Comparison of ENCODE assay signal across 8 cellular contexts in the genomic region with DNA sequence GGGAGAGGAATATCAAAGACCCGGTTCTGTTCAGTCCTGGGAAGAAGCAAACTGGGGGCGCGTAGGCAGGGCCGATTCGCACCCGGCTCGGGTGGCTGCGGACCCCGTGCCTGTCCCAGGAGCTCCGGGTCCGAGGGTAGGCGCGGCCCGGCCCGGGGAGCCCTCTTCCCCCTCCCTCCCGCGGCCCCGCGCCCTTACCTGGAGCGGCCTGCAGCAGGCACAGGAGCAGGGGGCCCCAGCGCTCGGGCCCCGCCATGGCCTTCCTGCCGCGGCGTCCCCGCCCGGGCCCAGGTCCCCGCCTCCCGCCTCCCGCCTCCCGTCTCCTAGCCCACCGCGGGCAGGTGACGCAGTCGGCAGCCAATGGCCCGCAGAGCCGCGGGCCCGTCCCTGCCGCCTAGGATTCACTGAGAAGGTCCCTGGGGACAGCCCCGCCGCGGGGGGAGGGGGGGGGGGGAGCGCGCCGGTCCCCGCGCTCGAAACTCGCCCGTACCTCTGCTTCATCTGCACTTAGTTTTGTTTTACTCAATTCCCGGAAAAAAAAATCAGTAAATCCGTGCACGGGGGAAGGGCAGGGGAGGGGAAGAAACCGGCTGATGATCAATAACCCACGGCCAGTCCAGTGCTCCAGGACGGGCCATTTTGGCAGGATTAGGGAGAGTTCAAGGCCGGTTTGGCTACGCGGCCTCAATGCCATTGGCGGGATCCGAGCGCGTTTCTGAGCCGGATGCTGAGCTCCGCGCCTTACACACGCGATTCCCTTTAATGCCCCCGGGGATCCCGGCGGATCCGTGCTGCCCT. TPM values are rescaled to one million over a fixed set of nuclear protein-coding genes. Genes with fewer than 3 reads are reported as not detected.
DNase-seq lines count a peak whose midpoint lies in the region; ATAC-seq, FAIRE-seq and TF ChIP-seq lines count a peak whose summit lies in the region.

A gene (minus strand): TSS at position 297 of the 798 bp plus-strand sequence. CDS start 41 bp downstream, at position 256.

- H3K27ac ChIP-seq in BLaER1 treated with 17β-estradiol and CSF1 and Interleukin-3, amounts not matched to agents 10 nM and 100 nM: peak within 1 kb of the TSS; percentile 55 to 97 (median 95); a peak in 21 of 22 replicates
- H3K27ac ChIP-seq in cardiac muscle cell: peak within 1 kb of the TSS; percentile 10
- H3K27ac ChIP-seq in psoas muscle: peak within 1 kb of the TSS; percentile 75

- FAIRE-seq in urothelium cell line (lab: Jason Lieb, UNC): no peak

- H3K4me2 ChIP-seq in BLaER1 treated with 17β-estradiol and CSF1 and Interleukin-3, amounts not matched to agents 10 nM and 100 nM: peak within 1 kb of the TSS; percentile 83 to 98 (median 94)

- peaks cover 0 to 9% (median 7%) of the 10 kb centered on the region in 11 experiments; a peak in 13 of 22 replicates for H3K9me3 ChIP-seq in BLaER1 treated with 17β-estradiol and CSF1 and Interleukin-3, amounts not matched to agents 10 nM and 100 nM (replicated peaks in 1 of 11)
- H3K9me3 ChIP-seq in NT2/D1 (ENCODE audit: insufficient read depth, low read length) (no peaks in the 10 kb centered on the region), cardiac muscle cell (ENCODE audit: low read depth) (no peaks in the 10 kb centered on the region), psoas muscle (no peaks in the 10 kb centered on the region)

- H3K27me3 ChIP-seq in BLaER1 treated with 17β-estradiol and CSF1 and Interleukin-3, amounts not matched to agents 10 nM and 100 nM: peaks cover 14 to 32% (median 26%) of the 10 kb centered on the region in 11 experiments; a peak in 20 of 22 replicates
- H3K27me3 ChIP-seq in NT2/D1 (ENCODE audit: insufficient read depth, insufficient read length) (peaks cover 2% of the 10 kb centered on the region), cardiac muscle cell (no peaks in the 10 kb centered on the region), psoas muscle (ENCODE audit: insufficient read depth in 3 of 3, low read length in 2 of 3) (no peaks in the 10 kb centered on the region)

- H3K36me3 ChIP-seq in BLaER1 treated with 17β-estradiol and CSF1 and Interleukin-3, amounts not matched to agents 10 nM and 100 nM: peaks cover 0 to 30% (median 0%) of the 10 kb centered on the region in 11 experiments; a peak in 6 of 22 replicates
- no peaks in the 10 kb centered on the region for H3K36me3 ChIP-seq in NT2/D1 (ENCODE audit: insufficient read depth, insufficient read length, low read length)
- H3K36me3 ChIP-seq in cardiac muscle cell: no peaks in the 10 kb centered on the region
- H3K36me3 ChIP-seq in psoas muscle (ENCODE audit: insufficient read depth in 1 of 2, low read depth in 1 of 2): no peaks in the 10 kb centered on the region

- peak; percentile 72 to 91 (median 83) for ATAC-seq in psoas muscle

- H3K4me1 ChIP-seq in BLaER1 treated with 17β-estradiol and CSF1 and Interleukin-3, amounts not matched to agents 10 nM and 100 nM: peaks cover 52 to 88% (median 78%) of the 10 kb centered on the region in 10 experiments
- H3K4me1 ChIP-seq in NT2/D1 (ENCODE audit: insufficient read depth, insufficient read length) (peaks cover 12% of the 10 kb centered on the region), cardiac muscle cell (ENCODE audit: low read depth) (no peaks in the 10 kb centered on the region), psoas muscle (peaks cover 7% of the 10 kb centered on the region)

- no peak for DNase-seq in HFF-Myc (ENCODE audit: extremely low read depth, low read depth)
- peak; percentile 47 for DNase-seq in NT2/D1 (ENCODE audit: low read depth, low spot score)
- peak; percentile 57 for DNase-seq in activated gamma-delta T cell treated with Interleukin-2 at 50 U/mL for 16 hours
- peak; percentile 26 to 83 for DNase-seq in cardiac muscle cell (ENCODE audit: low read depth in 1 of 2, low spot score in 1 of 2)
- peak; percentile 41 to 78 for DNase-seq in psoas muscle
- peak; percentile 78 for DNase-seq in urothelium cell line (ENCODE audit: low spot score)
- DNase-seq in SK-N-DZ (ENCODE audit: low spot score): no peak

- H3K4me3 ChIP-seq in BLaER1 treated with 17β-estradiol and CSF1 and Interleukin-3, amounts not matched to agents 10 nM and 100 nM: peak within 1 kb of the TSS; percentile 56 to 81 (median 72)
- H3K4me3 ChIP-seq in HFF-Myc (replicated peaks; ENCODE audit: low read depth, low read length): peak within 1 kb of the TSS; percentile 34
- peak within 1 kb of the TSS; percentile 50 for H3K4me3 ChIP-seq in NT2/D1 (ENCODE audit: insufficient read length, low read depth)
- peak within 1 kb of the TSS; percentile 54 for H3K4me3 ChIP-seq in cardiac muscle cell
- H3K4me3 ChIP-seq in psoas muscle: peak within 1 kb of the TSS; percentile 77

- 2 to 3% (median 3%) methylated on average over 47 to 74 of the region's 74 CpGs for WGBS in psoas muscle, 3 donors

- TF ChIP-seq CTCF in HFF-Myc (IDR thresholded peaks at IDR 0.05; ENCODE audit: low read depth, low read length, missing control alignments) (no peak), cardiac muscle cell (IDR thresholded peaks at IDR 0.05; ENCODE audit: low read depth, low read length) (no peak), psoas muscle (IDR thresholded peaks at IDR 0.05) (no peak)

- H3K9ac ChIP-seq in BLaER1 treated with 17β-estradiol and CSF1 and Interleukin-3, amounts not matched to agents 10 nM and 100 nM: peak within 1 kb of the TSS; percentile 82 to 94 (median 90)
- H3K9ac ChIP-seq in NT2/D1 (ENCODE audit: insufficient read length, low read depth): peak within 1 kb of the TSS; percentile 80

- H4K20me1 ChIP-seq in BLaER1 treated with 17β-estradiol and CSF1 and Interleukin-3, amounts not matched to agents 10 nM and 100 nM: peaks cover 0 to 8% (median 0%) of the 10 kb centered on the region in 11 experiments; a peak in 2 of 22 replicates

- intact Hi-C loops in psoas muscle (cut with DNase I): no loop called here

RNA-seq across cellular contexts. Expression of the gene that starts here (rescaled TPM):
- 3.5 and 3.9 TPM in 2 replicates for total RNA-seq in cardiac muscle cell
- polyA plus RNA-seq in cardiac muscle cell: 9.4 and 15.2 TPM in 2 replicates
- total RNA-seq in psoas muscle: 1 to 10 TPM; 1.1 to 3.9 (median 2.1) TPM
- polyA plus RNA-seq in psoas muscle: 1 to 10 TPM in 2 of 3 donors, under 1 TPM in 1; 0.05 to 2.0 (median 1.9) TPM
- polyA plus RNA-seq in SK-N-DZ (2014; cell fraction: cytosol; rRNA removed): not detected in 2 replicates
- 0.05 TPM in 1 of 2 replicates, not detected in the other for polyA plus RNA-seq in SK-N-DZ (2014; cell fraction: nucleus; rRNA removed)

Comparison
In these comparisons a context has a peak if more than half of its experiments do, and no peak if none do; other contexts are left out.
1. H3K27ac ChIP-seq: peak in every context shown above with its lines; median percentile 95 in BLaER1 treated with 17β-estradiol and CSF1 and Interleukin-3, amounts not matched to agents 10 nM and 100 nM; 75 in psoas muscle; 10 in cardiac muscle cell.
2. DNase-seq: peak in NT2/D1 (single experiment), activated gamma-delta T cell treated with Interleukin-2 at 50 U/mL for 16 hours (single experiment), cardiac muscle cell (2 of 2), psoas muscle (2 of 2) and urothelium cell line (single experiment); none in HFF-Myc (single experiment) and SK-N-DZ (single experiment).
3. Peak in every context shown above with its lines, with median percentiles within 50 percentile points of each other: H3K4me3 ChIP-seq.